Comparison of ENCODE assay signal across 25 cellular contexts in the genomic region with DNA sequence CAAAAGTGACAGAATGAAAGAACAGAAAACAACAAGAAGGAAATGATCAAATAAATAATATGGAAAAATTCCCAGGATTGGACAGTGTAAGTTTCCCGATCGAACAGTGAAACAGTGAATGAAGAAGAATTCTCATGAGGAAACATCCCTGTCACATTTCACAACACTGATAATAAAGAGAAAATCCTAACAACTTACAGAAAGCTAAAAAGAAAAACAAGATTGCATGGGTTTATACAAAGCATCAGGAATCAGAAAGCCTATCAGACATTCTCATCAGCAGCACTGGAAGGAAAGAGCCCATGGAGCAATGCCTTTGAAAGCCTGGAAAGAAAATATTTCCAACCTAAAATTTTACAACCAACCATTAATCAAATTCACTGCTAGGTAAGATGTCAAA. TPM values are rescaled to one million over a fixed set of nuclear protein-coding genes. Genes with fewer than 3 reads are reported as not detected.
"Had no signal": no experiment of that assay in that cellular context is flagged by ENCODE, and none has a peak within 500 bp of the region (broad histone marks: within the 10 kb centered on the region; RNA-seq: fewer than 3 reads in every experiment).

No MANE protein-coding gene starts in this region.

- H3K9me3 ChIP-seq: adrenal gland, ascending aorta, heart left ventricle, mucosa of descending colon, neutrophil, ovary, suprapubic skin, tibial nerve had no signal

- H3K36me3 Mint-ChIP-seq: memory B cell; natural killer cell treated with Interleukin-12 subunit alpha and Interleukin-12 subunit beta and Interleukin-15 and Interleukin-18, amount 100 ng/mL, for 72 hours had no signal

- ATAC-seq: activated T-cell treated with anti-CD3 and anti-CD28 coated beads, Interleukin-2, amount 50 U/mL, for 72 hours; foreskin keratinocyte; heart left ventricle; mucosa of descending colon; natural killer cell treated with Interleukin-12 subunit alpha and Interleukin-12 subunit beta and Interleukin-15 and Interleukin-18, amount 100 ng/mL, for 72 hours; sciatic nerve had no signal

- H3K4me1 ChIP-seq: foreskin keratinocyte had no signal

- H3K27ac ChIP-seq: adrenal gland, ascending aorta, coronary artery, dorsolateral prefrontal cortex, foreskin keratinocyte, heart left ventricle, neutrophil, ovary, suprapubic skin, tibial nerve had no signal

- H3K4me3 ChIP-seq: adrenal gland, ascending aorta, coronary artery, dorsolateral prefrontal cortex, heart left ventricle, mucosa of descending colon, ovary, suprapubic skin, tibial nerve had no signal

- H3K36me3 ChIP-seq: adrenal gland, ascending aorta, heart left ventricle, neutrophil, ovary, suprapubic skin, tibial nerve had no signal

- DNase-seq: activated CD4-positive, alpha-beta T cell treated with anti-CD3 and anti-CD28 coated beads for 4 hours; activated CD4-positive, alpha-beta T cell treated with anti-CD3 and anti-CD28 coated beads, Interleukin-2, amount 50 U/mL, for 4 hours; activated naive CD4-positive, alpha-beta T cell treated with anti-CD3 and anti-CD28 coated beads for 36 hours; activated naive CD8-positive, alpha-beta T cell treated with anti-CD3 and anti-CD28 coated beads for 36 hours; activated T-cell treated with anti-CD3 and anti-CD28 coated beads for 4 hours; activated T-cell treated with anti-CD3 and anti-CD28 coated beads, Interleukin-2, amount 50 U/mL, for 72 hours; adrenal gland; brain microvascular endothelial cell; dorsolateral prefrontal cortex; effector memory CD4-positive, alpha-beta T cell; foreskin keratinocyte; heart left ventricle; mucosa of descending colon; ovary; retina; stimulated activated naive CD4-positive, alpha-beta T cell had no signal

- H3K27ac Mint-ChIP-seq: activated naive CD4-positive, alpha-beta T cell treated with anti-CD3 and anti-CD28 coated beads for 36 hours; activated naive CD8-positive, alpha-beta T cell treated with anti-CD3 and anti-CD28 coated beads for 36 hours; memory B cell; natural killer cell treated with Interleukin-12 subunit alpha and Interleukin-12 subunit beta and Interleukin-15 and Interleukin-18, amount 100 ng/mL, for 72 hours; progenitor cell of endocrine pancreas had no signal

- H3K27me3 ChIP-seq: ascending aorta, brain microvascular endothelial cell, foreskin keratinocyte, ovary, suprapubic skin had no signal

- H3K27me3 Mint-ChIP-seq: activated naive CD8-positive, alpha-beta T cell treated with anti-CD3 and anti-CD28 coated beads for 36 hours had no signal

- H3K9me3 Mint-ChIP-seq: activated naive CD4-positive, alpha-beta T cell treated with anti-CD3 and anti-CD28 coated beads for 36 hours; memory B cell; natural killer cell treated with Interleukin-12 subunit alpha and Interleukin-12 subunit beta and Interleukin-15 and Interleukin-18, amount 100 ng/mL, for 72 hours had no signal

- H3K4me3 Mint-ChIP-seq: activated naive CD4-positive, alpha-beta T cell treated with anti-CD3 and anti-CD28 coated beads for 36 hours; activated naive CD8-positive, alpha-beta T cell treated with anti-CD3 and anti-CD28 coated beads for 36 hours; activated T-cell treated with anti-CD3 and anti-CD28 coated beads, Interleukin-2, amount 50 U/mL, for 72 hours; memory B cell; natural killer cell treated with Interleukin-12 subunit alpha and Interleukin-12 subunit beta and Interleukin-15 and Interleukin-18, amount 100 ng/mL, for 72 hours had no signal

RNA-seq across cellular contexts. Expression of a gene that starts 9.9 kb away (rescaled TPM):
- total RNA-seq: foreskin keratinocyte had no signal
- polyA plus RNA-seq: foreskin keratinocyte had no signal
